Comparison of ENCODE assay signal across 24 cellular contexts in the genomic region with DNA sequence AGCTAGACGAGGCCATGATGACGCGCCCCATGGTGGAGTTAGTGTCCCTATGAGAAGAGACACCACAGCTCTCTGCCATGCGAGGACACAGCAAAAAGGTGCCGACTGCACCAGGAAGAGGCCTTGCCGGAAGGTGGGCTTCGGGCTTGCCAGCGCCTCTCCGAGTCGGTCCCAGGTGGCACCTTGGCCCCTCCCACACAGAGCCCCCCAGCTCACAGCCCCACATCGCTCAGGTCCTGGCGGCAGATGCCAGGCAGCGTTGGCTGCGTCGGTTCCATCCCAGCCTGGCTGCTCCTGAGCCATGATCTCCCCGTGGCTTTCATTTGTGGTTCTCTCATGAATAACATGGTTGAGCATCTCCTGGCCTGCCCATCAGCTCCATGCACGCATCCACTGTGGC. TPM values are rescaled to one million over a fixed set of nuclear protein-coding genes. Genes with fewer than 3 reads are reported as not detected.
DNase-seq lines count a peak whose midpoint lies in the region; ATAC-seq, FAIRE-seq and TF ChIP-seq lines count a peak whose summit lies in the region.
"Had no signal": no experiment of that assay in that cellular context is flagged by ENCODE, and none has a peak within 500 bp of the region (broad histone marks: within the 10 kb centered on the region; RNA-seq: fewer than 3 reads in every experiment).

No MANE protein-coding gene starts in this region.

- no peaks in the 10 kb centered on the region for H3K9me1 ChIP-seq in K562 (ENCODE audit: control insufficient read depth, insufficient read depth, low read length)

- no peak for TF ChIP-seq EP300 in K562 (IDR thresholded peaks at IDR 0.05; ENCODE audit: low read length)

- H3K36me3 ChIP-seq in K562 (ENCODE audit: control insufficient read depth, insufficient read depth, low read length) (peaks cover 79% of the 10 kb centered on the region; the same call in 1 of the 3 replicates), WERI-Rb-1 (peaks cover 39% of the 10 kb centered on the region), spleen (peaks cover 0 to 100% (median 50%) of the 10 kb centered on the region in 6 donors)

- TF ChIP-seq RAD21 in K562 (CRISPR knock-in tag; conservative IDR thresholded peaks at IDR 0.05 in 1 of 2, IDR thresholded peaks at IDR 0.05 in 1 of 2), result no peak

- DNase-seq in K562 (ENCODE audit: extremely low read depth in 1 of 4, low spot score in 3 of 4), result no peak
- no peak for DNase-seq in nephron progenitor cell
- no peak for DNase-seq in WERI-Rb-1
- no peak for DNase-seq in spleen
- DNase-seq: 8988T; ACHN; AML-193; BE2C; Calu3; CD4-positive, alpha-beta T cell; CD8-positive, alpha-beta memory T cell; DMS53; DMS79 treated with DMSO at 0.1 percent for 48 hours; GF-D8; HFFc6 had no signal

- H3K4me3 ChIP-seq in K562 (no peak overlapping the region), WERI-Rb-1 (ENCODE audit: low read depth, low read length) (no peak overlapping the region), spleen (no peak overlapping the region)
- H3K4me3 ChIP-seq: A549; BLaER1 treated with 17β-estradiol and CSF1 and Interleukin-3, amounts not matched to agents 10 nM and 100 nM; GM23338; HAP-1 had no signal

- no peak overlapping the region for H2AFZ ChIP-seq in K562 (ENCODE audit: low read depth, low read length)
- H2AFZ ChIP-seq: GM23338 had no signal

- no peaks in the 10 kb centered on the region for H3K9me3 ChIP-seq in K562 (replicated peaks; ENCODE audit: control insufficient read depth, insufficient read depth, low read depth, low read length)
- H3K9me3 ChIP-seq in WERI-Rb-1 (ENCODE audit: severe bottlenecking), result no peaks in the 10 kb centered on the region
- H3K9me3 ChIP-seq in spleen, result no peaks in the 10 kb centered on the region
- H3K9me3 ChIP-seq: A549; BE2C; BLaER1 treated with 17β-estradiol and CSF1 and Interleukin-3, amounts not matched to agents 10 nM and 100 nM; HAP-1 had no signal

- H3K9me3 Mint-ChIP-seq in nephron progenitor cell, result no peaks in the 10 kb centered on the region
- H3K9me3 Mint-ChIP-seq: CD14-positive monocyte; CD4-positive, alpha-beta T cell; CD8-positive, alpha-beta memory T cell; HFFc6 had no signal

- POLR2A ChIA-PET in K562 (lab: Yijun Ruan, JAX), result interaction anchor here (0.6 to 1.3 kb wide), 4 partner anchors 8 to 206 kb away, joined by 3 to 4 read pairs (median 3); no protein-coding TSS in a partner anchor

- H3K4me1 ChIP-seq in K562 (replicated peaks in 1 of 2; ENCODE audit: control insufficient read depth in 2 of 2, insufficient read depth in 2 of 2, low read length in 2 of 2) (peaks cover 0 to 49% of the 10 kb centered on the region in 2 experiments; a peak in 2 of 5 replicates), spleen (peaks cover 0 to 17% (median 3%) of the 10 kb centered on the region in 6 donors)
- H3K4me1 ChIP-seq: A549, HAP-1 had no signal

- no peak for TF ChIP-seq POLR2A in K562 (conservative IDR thresholded peaks at IDR 0.05)
- TF ChIP-seq POLR2A in spleen (IDR thresholded peaks at IDR 0.05), result no peak

- peak overlapping the region; percentile 78 for H3K27ac Mint-ChIP-seq in nephron progenitor cell
- H3K27ac Mint-ChIP-seq: CD4-positive, alpha-beta T cell; GM23338; HFFc6 had no signal

- FAIRE-seq in K562 (lab: Jason Lieb, UNC), result no peak
- FAIRE-seq: A549, GM12891, GM18507, H54 had no signal

- ATAC-seq in K562 (no peak), HG03196 (IDR thresholded peaks at IDR 0.05; ENCODE audit: unreplicated experiment) (no peak)
- ATAC-seq: A549, GM23338 had no signal

- WGBS in K562 (ENCODE audit: insufficient coverage, low coverage, missing lambda C conversion rate), result 97% methylated on average over 15 of the region's 17 CpGs
- WGBS in spleen, 5 donors, result 94 to 99% (median 96%) methylated on average over 17 of the region's 17 CpGs

- H3K27me3 ChIP-seq in K562 (ENCODE audit: control insufficient read depth in 2 of 2, insufficient read depth in 2 of 2, low read length in 2 of 2), result no peaks in the 10 kb centered on the region
- H3K27me3 ChIP-seq in WERI-Rb-1 (ENCODE audit: insufficient read depth, low read depth, severe bottlenecking), result no peaks in the 10 kb centered on the region
- H3K27me3 ChIP-seq in spleen (replicated peaks in 1 of 7), result no peaks in the 10 kb centered on the region
- H3K27me3 ChIP-seq: BE2C; BLaER1 treated with 17β-estradiol and CSF1 and Interleukin-3, amounts not matched to agents 10 nM and 100 nM had no signal

- H3K9ac ChIP-seq in K562 (ENCODE audit: insufficient read depth in 1 of 2, low read depth in 2 of 2, low read length in 2 of 2), result no peak overlapping the region
- H3K9ac ChIP-seq: BLaER1 treated with 17β-estradiol and CSF1 and Interleukin-3, amounts not matched to agents 10 nM and 100 nM had no signal

- TF ChIP-seq CTCF in K562 (IDR thresholded peaks at IDR 0.05 in 2 of 3, conservative IDR thresholded peaks at IDR 0.05 in 1 of 3; ENCODE audit: insufficient read depth in 2 of 3, low read depth in 1 of 3, low read length in 3 of 3) (no peak), nephron progenitor cell (IDR thresholded peaks at IDR 0.05) (no peak), WERI-Rb-1 (IDR thresholded peaks at IDR 0.05; ENCODE audit: low read depth, low read length) (no peak), spleen (IDR thresholded peaks at IDR 0.05 in 8 of 11, conservative IDR thresholded peaks at IDR 0.05 in 3 of 11) (no peak)

- in situ Hi-C loops in K562 (cut with MboI), result no loop called here

- intact Hi-C loops in K562 (cut with micrococcal nuclease) (no loop called here), spleen (cut with DNase I; ENCODE audit: low total_unique reads) (no loop called here)

- H3K27ac ChIP-seq in K562 (ENCODE audit: extremely low read depth, low read depth, low read length) (no peak overlapping the region), WERI-Rb-1 (no peak overlapping the region), spleen (no peak overlapping the region)
- H3K27ac ChIP-seq: A549; BLaER1 treated with 17β-estradiol and CSF1 and Interleukin-3, amounts not matched to agents 10 nM and 100 nM had no signal

- no peaks in the 10 kb centered on the region for H3K79me2 ChIP-seq in K562 (ENCODE audit: control insufficient read depth, insufficient read depth, low read length)

- CTCF ChIA-PET in K562 (lab: Yijun Ruan, JAX; ENCODE audit: low intra/inter-chr PET ratio), result no interaction called here

- no peak overlapping the region for H3K4me2 ChIP-seq in K562 (ENCODE audit: insufficient read depth, low read length)
- H3K4me2 ChIP-seq: A549; BLaER1 treated with 17β-estradiol and CSF1 and Interleukin-3, amounts not matched to agents 10 nM and 100 nM; GM23338 had no signal

- H3K36me3 Mint-ChIP-seq in nephron progenitor cell (ENCODE audit: low read depth), result peaks cover 27% of the 10 kb centered on the region

- peaks cover 15% of the 10 kb centered on the region for H3K4me1 Mint-ChIP-seq in nephron progenitor cell
- H3K4me1 Mint-ChIP-seq: CD14-positive monocyte; CD8-positive, alpha-beta memory T cell had no signal

- H3K4me3 Mint-ChIP-seq in nephron progenitor cell, result no peak overlapping the region
- H3K4me3 Mint-ChIP-seq: CD14-positive monocyte; CD4-positive, alpha-beta T cell; CD8-positive, alpha-beta memory T cell; GM23338; HFFc6 had no signal

- no peaks in the 10 kb centered on the region for H3K27me3 Mint-ChIP-seq in nephron progenitor cell (ENCODE audit: low read depth, poor library complexity)
- H3K27me3 Mint-ChIP-seq: CD4-positive, alpha-beta T cell; CD8-positive, alpha-beta memory T cell had no signal

- BruUV-seq in K562 (replicated peaks; lab: Mats Ljungman, UMichigan), result no TSS peak

- H4K20me1 ChIP-seq in K562 (replicated peaks; ENCODE audit: control insufficient read depth, insufficient read depth, low read length), result no peaks in the 10 kb centered on the region

RNA-seq across cellular contexts. Expression of a gene that starts 24.0 kb away (rescaled TPM):
- 131 and 294 TPM in 2 replicates for total RNA-seq in K562 (2011; cell fraction: chromatin; rRNA removed; ENCODE audit: low replicate concordance)
- total RNA-seq in K562 (2011; cell fraction: nucleolus; rRNA removed), result 219 and 240 TPM in 2 replicates
- 152 and 195 TPM in 2 replicates for total RNA-seq in K562 (2011; cell fraction: nucleoplasm; rRNA removed)
- total RNA-seq in K562 (2014; rRNA removed), result 39.8 and 54.6 TPM in 2 replicates
- total RNA-seq in K562 (2014; rRNA removed; fragmentation: Illumina TruSeq; extraction: Trizol), result 14.2 and 22.4 TPM in 2 replicates
- 35.6 and 35.8 TPM in 2 replicates for total RNA-seq in K562 (2015; rRNA removed; fragmentation: Illumina TruSeq; extraction: Trizol)
- 108 and 114 TPM in 2 replicates for total RNA-seq in K562 (2021)
- 46.0 and 56.3 TPM in 2 replicates for polyA plus RNA-seq in K562 (2011; rRNA removed)
- polyA plus RNA-seq in K562 (2011; cell fraction: cytosol; rRNA removed), result 80.3 and 118 TPM in 2 replicates
- polyA plus RNA-seq in K562 (2011; cell fraction: nucleus; rRNA removed), result 57.2 and 75.5 TPM in 2 replicates
- 82.8 and 102 TPM in 2 replicates for polyA plus RNA-seq in K562 (2012)
- polyA plus RNA-seq in K562 (2014; fragmentation: Illumina TruSeq; extraction: Trizol), result 67.7 and 81.6 TPM in 2 replicates
- 10 to 100 TPM; 15.1 to 29.6 TPM for polyA plus RNA-seq in K562 (2014; fragmentation: Nextera tagmentation; extraction: Ambion mirVana)
- 57.8 and 70.5 TPM in 2 replicates for polyA plus RNA-seq in K562 (2014; rRNA removed)
- polyA minus RNA-seq in K562 (2011; rRNA and poly(A)+ RNA removed), result 48.8 and 59.6 TPM in 2 replicates
- polyA minus RNA-seq in K562 (2011; cell fraction: cytosol; rRNA and poly(A)+ RNA removed), result 54.2 and 58.6 TPM in 2 replicates
- 29.0 and 29.1 TPM in 2 replicates for polyA minus RNA-seq in K562 (2011; cell fraction: nucleus; rRNA and poly(A)+ RNA removed)
- total RNA-seq in spleen, result 100 to 1,000 TPM in 6 of 7 donors, 10 to 100 TPM in 1; 82.2 to 218 (median 121) TPM
- 10 to 100 TPM; 37.2 to 63.2 (median 39.3) TPM for polyA plus RNA-seq in spleen

RNA-seq across cellular contexts. Expression of a gene that starts 39.1 kb away (rescaled TPM):
- total RNA-seq in K562 (2011; cell fraction: chromatin; rRNA removed; ENCODE audit: low replicate concordance), result 125 and 255 TPM in 2 replicates
- total RNA-seq in K562 (2011; cell fraction: nucleolus; rRNA removed), result 84.6 and 90.9 TPM in 2 replicates
- total RNA-seq in K562 (2011; cell fraction: nucleoplasm; rRNA removed), result 84.5 and 112 TPM in 2 replicates
- total RNA-seq in K562 (2014; rRNA removed) (8.1 and 11.0 TPM in 2 replicates), K562 (2014; rRNA removed; fragmentation: Illumina TruSeq; extraction: Trizol) (11.9 and 16.2 TPM in 2 replicates), K562 (2015; rRNA removed; fragmentation: Illumina TruSeq; extraction: Trizol) (19.8 and 22.8 TPM in 2 replicates), K562 (2021) (26.2 and 33.3 TPM in 2 replicates), spleen (100 to 1,000 TPM; 139 to 321 (median 170) TPM)
- polyA plus RNA-seq in K562 (2011; rRNA removed) (27.7 and 30.6 TPM in 2 replicates), K562 (2014; fragmentation: Illumina TruSeq; extraction: Trizol) (29.5 and 41.7 TPM in 2 replicates), K562 (2014; fragmentation: Nextera tagmentation; extraction: Ambion mirVana) (1 to 10 TPM in 1 of 2 experiments, under 1 TPM in 1; 0.69 to 1.3 TPM), K562 (2014; rRNA removed) (15.2 and 16.7 TPM in 2 replicates), spleen (100 to 1,000 TPM in 1 of 3 donors, 10 to 100 TPM in 2; 32.7 to 102 (median 34.1) TPM)
- polyA plus RNA-seq in K562 (2011; cell fraction: cytosol; rRNA removed), result 20.2 and 29.9 TPM in 2 replicates
- polyA plus RNA-seq in K562 (2011; cell fraction: nucleus; rRNA removed), result 82.5 and 86.1 TPM in 2 replicates
- 31.2 and 48.0 TPM in 2 replicates for polyA plus RNA-seq in K562 (2012)
- 21.8 and 29.8 TPM in 2 replicates for polyA minus RNA-seq in K562 (2011; rRNA and poly(A)+ RNA removed)
- polyA minus RNA-seq in K562 (2011; cell fraction: cytosol; rRNA and poly(A)+ RNA removed), result 76.6 and 78.5 TPM in 2 replicates
- polyA minus RNA-seq in K562 (2011; cell fraction: nucleus; rRNA and poly(A)+ RNA removed), result 26.1 and 39.5 TPM in 2 replicates

RNA-seq across cellular contexts. Expression of a gene that starts 43.9 kb away (rescaled TPM):
- 19.4 and 74.3 TPM in 2 replicates for total RNA-seq in K562 (2011; cell fraction: chromatin; rRNA removed; ENCODE audit: low replicate concordance)
- total RNA-seq in K562 (2011; cell fraction: nucleolus; rRNA removed), result 78.6 and 92.9 TPM in 2 replicates
- total RNA-seq in K562 (2011; cell fraction: nucleoplasm; rRNA removed), result 32.7 and 41.1 TPM in 2 replicates
- 23.1 and 40.5 TPM in 2 replicates for total RNA-seq in K562 (2014; rRNA removed)
- total RNA-seq in K562 (2014; rRNA removed; fragmentation: Illumina TruSeq; extraction: Trizol), result 2.3 and 3.8 TPM in 2 replicates
- total RNA-seq in K562 (2015; rRNA removed; fragmentation: Illumina TruSeq; extraction: Trizol), result 15.7 and 16.7 TPM in 2 replicates
- 27.6 and 28.3 TPM in 2 replicates for total RNA-seq in K562 (2021)
- 21.5 and 42.1 TPM in 2 replicates for polyA plus RNA-seq in K562 (2011; rRNA removed)
- 46.2 and 103 TPM in 2 replicates for polyA plus RNA-seq in K562 (2011; cell fraction: cytosol; rRNA removed)
- 108 and 187 TPM in 2 replicates for polyA plus RNA-seq in K562 (2011; cell fraction: nucleus; rRNA removed)
- polyA plus RNA-seq in K562 (2012), result 26.1 and 35.7 TPM in 2 replicates
- polyA plus RNA-seq in K562 (2014; fragmentation: Illumina TruSeq; extraction: Trizol), result 5.6 and 19.8 TPM in 2 replicates
- polyA plus RNA-seq in K562 (2014; fragmentation: Nextera tagmentation; extraction: Ambion mirVana), result 1 to 10 TPM in 1 of 2 experiments, under 1 TPM in 1; 0.07 to 2.4 TPM
- 31.0 and 33.0 TPM in 2 replicates for polyA plus RNA-seq in K562 (2014; rRNA removed)
- 6.9 and 10.4 TPM in 2 replicates for polyA minus RNA-seq in K562 (2011; rRNA and poly(A)+ RNA removed)
- polyA minus RNA-seq in K562 (2011; cell fraction: cytosol; rRNA and poly(A)+ RNA removed), result 27.9 and 34.5 TPM in 2 replicates
- polyA minus RNA-seq in K562 (2011; cell fraction: nucleus; rRNA and poly(A)+ RNA removed), result 18.6 and 21.2 TPM in 2 replicates
- 100 to 1,000 TPM in 5 of 7 donors, 10 to 100 TPM in 2; 91.3 to 140 (median 122) TPM for total RNA-seq in spleen
- 10 to 100 TPM; 32.1 to 67.4 (median 52.1) TPM for polyA plus RNA-seq in spleen

RNA-seq across cellular contexts. Expression of a gene that starts 44.2 kb away (rescaled TPM):
- 11.3 and 43.7 TPM in 2 replicates for total RNA-seq in K562 (2011; cell fraction: chromatin; rRNA removed; ENCODE audit: low replicate concordance)
- total RNA-seq in K562 (2011; cell fraction: nucleolus; rRNA removed), result 55.9 and 78.4 TPM in 2 replicates
- total RNA-seq in K562 (2011; cell fraction: nucleoplasm; rRNA removed), result 39.7 and 45.6 TPM in 2 replicates
- total RNA-seq in K562 (2014; rRNA removed), result 688 and 1,043 TPM in 2 replicates
- 21.4 and 38.3 TPM in 2 replicates for total RNA-seq in K562 (2014; rRNA removed; fragmentation: Illumina TruSeq; extraction: Trizol)
- 170 and 171 TPM in 2 replicates for total RNA-seq in K562 (2015; rRNA removed; fragmentation: Illumina TruSeq; extraction: Trizol)
- 217 and 237 TPM in 2 replicates for total RNA-seq in K562 (2021)
- polyA plus RNA-seq in K562 (2011; rRNA removed), result 40.7 and 91.6 TPM in 2 replicates
- polyA plus RNA-seq in K562 (2011; cell fraction: cytosol; rRNA removed), result 76.1 and 201 TPM in 2 replicates
- polyA plus RNA-seq in K562 (2011; cell fraction: nucleus; rRNA removed), result 112 and 200 TPM in 2 replicates
- 226 and 569 TPM in 2 replicates for polyA plus RNA-seq in K562 (2012)
- 48.1 and 191 TPM in 2 replicates for polyA plus RNA-seq in K562 (2014; fragmentation: Illumina TruSeq; extraction: Trizol)
- 100 to 1,000 TPM in 1 of 2 experiments, 10 to 100 TPM in 1; 97.7 to 108 TPM for polyA plus RNA-seq in K562 (2014; fragmentation: Nextera tagmentation; extraction: Ambion mirVana)
- polyA plus RNA-seq in K562 (2014; rRNA removed), result 350 and 635 TPM in 2 replicates
- 35.2 and 74.3 TPM in 2 replicates for polyA minus RNA-seq in K562 (2011; rRNA and poly(A)+ RNA removed)
- polyA minus RNA-seq in K562 (2011; cell fraction: cytosol; rRNA and poly(A)+ RNA removed), result 127 and 132 TPM in 2 replicates
- 29.1 and 33.3 TPM in 2 replicates for polyA minus RNA-seq in K562 (2011; cell fraction: nucleus; rRNA and poly(A)+ RNA removed)
- total RNA-seq in spleen, result 10 to 100 TPM; 24.6 to 95.3 (median 62.5) TPM
- 100 to 1,000 TPM in 1 of 3 donors, 10 to 100 TPM in 2; 55.2 to 131 (median 94.0) TPM for polyA plus RNA-seq in spleen

RNA-seq across cellular contexts. Expression of a gene that starts 53.8 kb away (rescaled TPM):
- 104 and 449 TPM in 2 replicates for total RNA-seq in K562 (2011; cell fraction: chromatin; rRNA removed; ENCODE audit: low replicate concordance)
- 583 and 614 TPM in 2 replicates for total RNA-seq in K562 (2011; cell fraction: nucleolus; rRNA removed)
- total RNA-seq in K562 (2011; cell fraction: nucleoplasm; rRNA removed), result 235 and 299 TPM in 2 replicates
- 141 and 185 TPM in 2 replicates for total RNA-seq in K562 (2014; rRNA removed)
- total RNA-seq in K562 (2014; rRNA removed; fragmentation: Illumina TruSeq; extraction: Trizol), result 40.0 and 65.9 TPM in 2 replicates
- total RNA-seq in K562 (2015; rRNA removed; fragmentation: Illumina TruSeq; extraction: Trizol), result 121 and 140 TPM in 2 replicates
- 187 and 189 TPM in 2 replicates for total RNA-seq in K562 (2021)
- polyA plus RNA-seq in K562 (2011; rRNA removed), result 179 and 218 TPM in 2 replicates
- 332 and 568 TPM in 2 replicates for polyA plus RNA-seq in K562 (2011; cell fraction: cytosol; rRNA removed)
- 363 and 514 TPM in 2 replicates for polyA plus RNA-seq in K562 (2011; cell fraction: nucleus; rRNA removed)
- polyA plus RNA-seq in K562 (2012), result 181 and 228 TPM in 2 replicates
- polyA plus RNA-seq in K562 (2014; fragmentation: Illumina TruSeq; extraction: Trizol), result 95.6 and 190 TPM in 2 replicates
- polyA plus RNA-seq in K562 (2014; fragmentation: Nextera tagmentation; extraction: Ambion mirVana), result 1 to 10 TPM; 2.3 to 6.5 TPM
- polyA plus RNA-seq in K562 (2014; rRNA removed), result 187 and 238 TPM in 2 replicates
- 64.7 and 146 TPM in 2 replicates for polyA minus RNA-seq in K562 (2011; rRNA and poly(A)+ RNA removed)
- 86.1 and 96.6 TPM in 2 replicates for polyA minus RNA-seq in K562 (2011; cell fraction: cytosol; rRNA and poly(A)+ RNA removed)
- 94.5 and 98.4 TPM in 2 replicates for polyA minus RNA-seq in K562 (2011; cell fraction: nucleus; rRNA and poly(A)+ RNA removed)
- 100 to 1,000 TPM in 3 of 7 donors, 10 to 100 TPM in 4; 69.7 to 142 (median 80.1) TPM for total RNA-seq in spleen
- polyA plus RNA-seq in spleen, result 100 to 1,000 TPM in 1 of 3 donors, 10 to 100 TPM in 2; 38.0 to 111 (median 82.8) TPM
